Comparison of ENCODE assay signal across 30 cellular contexts in genomic region chr4:122172266-122172665, GRCh38.
"Had no signal": no experiment of that assay in that cellular context is flagged by ENCODE, and none has a peak within 500 bp of the region (broad histone marks: within the 10 kb centered on the region; RNA-seq: fewer than 3 reads in every experiment).

No MANE protein-coding gene starts in this region.

- DNase-seq: activated CD4-positive, alpha-beta memory T cell treated with anti-CD3 and anti-CD28 coated beads for 36 hours; activated CD4-positive, alpha-beta T cell treated with anti-CD3 and anti-CD28 coated beads for 36 hours; activated CD4-positive, alpha-beta T cell treated with anti-CD3 and anti-CD28 coated beads, Interleukin-2, amount 10 ng/mL, durations not matched to agents 24 days and 14 days; activated CD4-positive, CD25-positive, alpha-beta regulatory T cell; activated CD4-positive, CD25-positive, alpha-beta regulatory T cell treated with anti-CD3 and anti-CD28 coated beads, Interleukin-2, amount 50 U/mL, for 72 hours; activated CD8-positive, alpha-beta memory T cell treated with anti-CD3 and anti-CD28 coated beads, Interleukin-2, amount 10 ng/mL, durations not matched to agents 7 days and 5 days; activated CD8-positive, alpha-beta memory T cell treated with anti-CD3 and anti-CD28 coated beads, Interleukin-2, amount 50 U/mL, for 4 hours; activated CD8-positive, alpha-beta T cell treated with anti-CD3 and anti-CD28 coated beads, Interleukin-2, amount 10 ng/mL, durations not matched to agents 7 days and 5 days; activated effector memory CD4-positive, alpha-beta T cell treated with anti-CD3 and anti-CD28 coated beads, Interleukin-2, amount 50 U/mL, for 16 hours; activated naive CD4-positive, alpha-beta T cell treated with anti-CD3 and anti-CD28 coated beads for 36 hours; activated naive CD8-positive, alpha-beta T cell treated with anti-CD3 and anti-CD28 coated beads for 36 hours; activated naive CD8-positive, alpha-beta T cell treated with anti-CD3 and anti-CD28 coated beads, Interleukin-2, amount 50 U/mL, for 24 hours; activated T-cell treated with anti-CD3 and anti-CD28 coated beads, Interleukin-2, amount 50 U/mL, for 1 hour; activated T-cell treated with anti-CD3 and anti-CD28 coated beads, Interleukin-2, amount 50 U/mL, for 48 hours; adrenal gland; amygdala; aorta; central memory CD4-positive, alpha-beta T cell; cerebellar nuclear complex; colonic mucosa; effector CD8-positive, alpha-beta T cell; esophagus squamous epithelium; foreskin melanocyte; head of caudate nucleus; T-helper 2 cell had no signal

- FAIRE-seq: endometrium, endothelial cell of umbilical vein had no signal

- H3K27ac ChIP-seq: adrenal gland, breast epithelium, cardiac muscle cell, colonic mucosa, epithelial cell of prostate, esophagus squamous epithelium had no signal

- H3K4me1 ChIP-seq: colonic mucosa had no signal

- ATAC-seq: activated CD4-positive, alpha-beta T cell treated with anti-CD3 and anti-CD28 coated beads for 36 hours; activated CD8-positive, alpha-beta memory T cell treated with anti-CD3 and anti-CD28 coated beads, Interleukin-2, amount 10 ng/mL, durations not matched to agents 7 days and 5 days; activated CD8-positive, alpha-beta T cell treated with anti-CD3 and anti-CD28 coated beads, Interleukin-2, amount 10 ng/mL, durations not matched to agents 7 days and 5 days; activated naive CD8-positive, alpha-beta T cell treated with anti-CD3 and anti-CD28 coated beads, Interleukin-2, amount 50 U/mL, for 24 hours had no signal

- H3K27me3 ChIP-seq: adrenal gland, breast epithelium, cardiac muscle cell, colonic mucosa, esophagus squamous epithelium had no signal

- H3K4me3 ChIP-seq: adrenal gland, breast epithelium, cardiac muscle cell, colonic mucosa, esophagus squamous epithelium had no signal

- H3K36me3 ChIP-seq: colonic mucosa had no signal

- H3K9me3 ChIP-seq: adrenal gland, breast epithelium, colonic mucosa, esophagus squamous epithelium had no signal
